In genomic region chr20:59402697-59403096, GRCh38 we compare ENCODE assay signal across 10 cellular contexts.
DNase-seq lines count a peak whose midpoint lies in the region; ATAC-seq lines count a peak whose summit lies in the region.
"Had no signal": no experiment of that assay in that cellular context is flagged by ENCODE, and none has a peak within 500 bp of the region (broad histone marks: within the 10 kb centered on the region; RNA-seq: fewer than 3 reads in every experiment).

No MANE protein-coding gene starts in this region.

- H3K27me3 ChIP-seq in H7 (ENCODE audit: control insufficient read depth, insufficient read depth, low read length): peaks cover 24% of the 10 kb centered on the region
- H3K27me3 ChIP-seq in iPS-20b (ENCODE audit: insufficient read depth, low read length): peaks cover 62% of the 10 kb centered on the region

- ATAC-seq in HG02852 (IDR thresholded peaks at IDR 0.05; ENCODE audit: unreplicated experiment): no peak
- ATAC-seq in HG03354 (IDR thresholded peaks at IDR 0.05; ENCODE audit: poor library complexity, severe bottlenecking, unreplicated experiment): no peak

- H3K36me3 ChIP-seq in H7 (replicated peaks; ENCODE audit: control insufficient read depth, insufficient read depth, low read length) (no peaks in the 10 kb centered on the region), iPS-20b (ENCODE audit: insufficient read depth, low read depth, low read length) (no peaks in the 10 kb centered on the region)

- H3K4me3 ChIP-seq in H7 (ENCODE audit: insufficient read depth, low read depth, low read length) (peak overlapping the region; percentile 48; the same call in 1 of the 2 replicates), iPS-20b (ENCODE audit: low read length) (peak overlapping the region; percentile 71; the same call in 1 of the 2 replicates)
- H3K4me3 ChIP-seq: skin epidermis had no signal

- in situ Hi-C loops in SK-MEL-5 (cut with HindIII; ENCODE audit: low pct_unique_long_range_greater_than_20kb, low sequenced_read_pairs): loop anchor here (10.0 kb wide), 1 partner anchor 228 kb away; no protein-coding TSS in a partner anchor

- peak overlapping the region; percentile 41; the same call in 1 of the 2 replicates for H3K9ac ChIP-seq in iPS-20b (ENCODE audit: low read depth, low read length)

- peak; percentile 36 for DNase-seq in Ammon's horn (ENCODE audit: low spot score)
- DNase-seq in H7: no peak
- DNase-seq in SK-MEL-5 (ENCODE audit: low read depth, low spot score): peak; percentile 17
- no peak for DNase-seq in NCI-H1436 treated with DMSO at 0.1 percent for 48 hours (lab: John Stamatoyannopoulos, UW)
- DNase-seq in NCI-H1694 treated with DMSO at 0.1 percent for 48 hours (lab: John Stamatoyannopoulos, UW): no peak
- DNase-seq: NCI-H446 treated with DMSO at 0.1 percent for 48 hours had no signal

- H3K9me3 ChIP-seq in iPS-20b (ENCODE audit: insufficient read depth, low read depth, low read length): no peaks in the 10 kb centered on the region

- peaks cover 5% of the 10 kb centered on the region; the same call in 1 of the 2 replicates for H3K4me1 ChIP-seq in iPS-20b (ENCODE audit: insufficient read depth, low read length)

- no peak overlapping the region for H3K27ac ChIP-seq in iPS-20b (ENCODE audit: low read length)
- H3K27ac ChIP-seq: skin epidermis had no signal

Comparison
In these comparisons a context has a peak if more than half of its experiments do, and no peak if none do; other contexts are left out.
1. DNase-seq: peak in Ammon's horn (single experiment) and SK-MEL-5 (single experiment); none in H7 (single experiment), NCI-H1436 treated with DMSO at 0.1 percent for 48 hours (single experiment) and NCI-H1694 treated with DMSO at 0.1 percent for 48 hours (single experiment).